ENCODE assay signal across 7 cellular contexts in the genomic region with DNA sequence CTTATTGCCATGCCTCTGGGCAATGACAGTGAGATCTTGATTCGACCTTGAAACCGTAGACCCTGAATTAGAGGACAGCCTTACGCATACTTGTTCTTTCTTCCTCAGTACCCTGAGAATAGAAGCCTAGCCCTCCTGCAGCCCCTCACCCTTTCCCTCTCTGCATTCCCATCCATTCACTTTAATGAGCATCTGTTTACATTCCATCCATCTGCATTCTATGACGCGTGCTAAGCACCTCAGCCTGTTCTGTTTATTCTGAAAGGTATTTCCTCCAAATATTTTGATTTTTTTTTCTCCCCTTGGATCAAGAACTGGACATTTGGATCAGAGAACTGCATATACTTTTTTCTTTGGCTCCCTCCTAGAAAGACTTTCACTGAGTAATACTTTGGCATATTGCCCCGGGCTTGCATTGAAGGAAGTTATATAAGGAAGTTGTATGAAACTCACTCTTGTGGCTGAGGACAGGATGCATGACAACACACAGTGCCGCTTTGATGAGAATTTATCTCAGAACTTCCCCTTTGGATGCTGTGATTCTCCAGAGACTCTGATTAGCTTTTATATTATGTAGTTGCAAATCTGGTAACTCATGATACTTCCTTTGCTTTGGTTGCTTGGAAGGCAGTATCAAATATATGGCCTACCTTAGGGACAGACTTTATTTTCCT. TPM values are rescaled to one million over a fixed set of nuclear protein-coding genes. Genes with fewer than 3 reads are reported as not detected.
DNase-seq lines count a peak whose midpoint lies in the region; ATAC-seq and TF ChIP-seq lines count a peak whose summit lies in the region.

No MANE protein-coding gene starts in this region.

- H3K36me3 ChIP-seq in breast epithelium (no peaks in the 10 kb centered on the region), upper lobe of right lung (no peaks in the 10 kb centered on the region)

- peak; percentile 82 for ATAC-seq in upper lobe of right lung
- ATAC-seq in GM19455 (IDR thresholded peaks at IDR 0.05; ENCODE audit: unreplicated experiment): no peak

- H3K9me3 ChIP-seq in breast epithelium (no peaks in the 10 kb centered on the region), upper lobe of right lung (no peaks in the 10 kb centered on the region)

- H3K4me3 ChIP-seq in GM12865 (ENCODE audit: low read depth, low read length) (no peak overlapping the region), breast epithelium (no peak overlapping the region), upper lobe of right lung (no peak overlapping the region)

- H3K4me1 ChIP-seq in breast epithelium (peaks cover 5 to 7% of the 10 kb centered on the region in 2 donors), upper lobe of right lung (peaks cover 33% of the 10 kb centered on the region)

- intact Hi-C loops in breast epithelium (cut with DNase I; ENCODE audit: low total_unique reads) (no loop called here), upper lobe of right lung (cut with DNase I) (no loop called here)

- TF ChIP-seq POLR2A in breast epithelium (IDR thresholded peaks at IDR 0.05): no peak

- TF ChIP-seq CTCF in GM12865 (IDR thresholded peaks at IDR 0.05; ENCODE audit: insufficient read depth, low read depth, low read length, missing control alignments) (no peak), breast epithelium (IDR thresholded peaks at IDR 0.05) (no peak), upper lobe of right lung (IDR thresholded peaks at IDR 0.05) (no peak)

- peak; percentile 71 for DNase-seq in GM12865 (ENCODE audit: low read depth)
- DNase-seq in NCI-H1694 (lab: John Stamatoyannopoulos, UW): peak; percentile 15
- DNase-seq in breast epithelium (ENCODE audit: low spot score in 2 of 2): peak in 1 of 2 donors; percentile 49
- DNase-seq in upper lobe of right lung: no peak
- DNase-seq in NCI-H146 (lab: John Stamatoyannopoulos, UW): no peak

- H3K27me3 ChIP-seq in breast epithelium (no peaks in the 10 kb centered on the region), layer of hippocampus (ENCODE audit: control insufficient read depth, insufficient read depth, low read length) (no peaks in the 10 kb centered on the region), upper lobe of right lung (no peaks in the 10 kb centered on the region)

- H3K27ac ChIP-seq in breast epithelium: peak overlapping the region; percentile 53 to 68
- H3K27ac ChIP-seq in layer of hippocampus (ENCODE audit: low read depth, low read length): peak overlapping the region; percentile 7
- H3K27ac ChIP-seq in upper lobe of right lung: peak overlapping the region; percentile 63

RNA-seq across cellular contexts. Expression of a gene that starts 15.7 kb away (rescaled TPM):
- 1 to 10 TPM; 4.9 to 7.9 (median 6.7) TPM for total RNA-seq in breast epithelium
- total RNA-seq in upper lobe of right lung: 13.7 TPM

RNA-seq across cellular contexts. Expression of a gene that starts 16.2 kb away (rescaled TPM):
- total RNA-seq in breast epithelium (under 1 TPM in 1 of 3 donors, not detected in 2; 0.15 TPM), upper lobe of right lung (not detected)

RNA-seq across cellular contexts. Expression of a gene that starts 25.4 kb away (rescaled TPM):
- total RNA-seq in breast epithelium: not detected
- not detected for total RNA-seq in upper lobe of right lung

RNA-seq across cellular contexts. Expression of a gene that starts 29.9 kb away (rescaled TPM):
- total RNA-seq in breast epithelium (10 to 100 TPM; 25.0 to 55.7 (median 32.1) TPM), upper lobe of right lung (37.1 TPM)

RNA-seq across cellular contexts. Expression of a gene that starts 32.7 kb away (rescaled TPM):
- total RNA-seq in breast epithelium (1 to 10 TPM; 1.1 to 2.2 (median 1.3) TPM), upper lobe of right lung (2.8 TPM)

Comparison
In these comparisons a context has a peak if more than half of its experiments do, and no peak if none do; other contexts are left out.
1. DNase-seq: peak in GM12865 (single experiment) and NCI-H1694 (single experiment); none in upper lobe of right lung (single experiment) and NCI-H146 (single experiment).
2. H3K27ac ChIP-seq: peak in every context shown above with its lines; median percentile 63 in upper lobe of right lung; 60 in breast epithelium; 7 in layer of hippocampus.